Comparison of ENCODE assay signal across 8 cellular contexts in genomic region chr19:35693835-35694599, GRCh38. TPM values are rescaled to one million over a fixed set of nuclear protein-coding genes. Genes with fewer than 3 reads are reported as not detected.
DNase-seq lines count a peak whose midpoint lies in the region; ATAC-seq and TF ChIP-seq lines count a peak whose summit lies in the region.

No MANE protein-coding gene starts in this region.

- no peaks in the 10 kb centered on the region for H3K36me3 ChIP-seq in HCT116 (ENCODE audit: control insufficient read depth in 1 of 2, insufficient read depth in 2 of 2, low read length in 2 of 2)
- H3K36me3 ChIP-seq in gastroesophageal sphincter, result no peaks in the 10 kb centered on the region
- no peaks in the 10 kb centered on the region for H3K36me3 ChIP-seq in trophoblast cell (ENCODE audit: control insufficient read depth in 1 of 2, insufficient read depth in 2 of 2, low read length in 2 of 2)
- no peaks in the 10 kb centered on the region for H3K36me3 ChIP-seq in upper lobe of right lung

- no peak overlapping the region for H4K8ac ChIP-seq in trophoblast cell (ENCODE audit: low read depth, low read length)

- DNase-seq in ELR (ENCODE audit: low read depth) (peak; percentile 88), HCT116 (ENCODE audit: low read depth, low spot score) (peak; percentile 85), NAMALWA (ENCODE audit: low spot score) (peak; percentile 93), SIG-M5 treated with dmso at 0.1 percent for 504 hours (lab: John Stamatoyannopoulos, UW; ENCODE audit: unreplicated experiment) (peak; percentile 85), trophoblast cell (peak; percentile 91 to 95), upper lobe of right lung (peak; percentile 89)
- DNase-seq in activated T-helper 9 cell treated with anti-CD3 and anti-CD28 coated beads, Interleukin-2, amount 50 U/mL, for 16 hours (ENCODE audit: low read depth), result peak; percentile 81

- TF ChIP-seq EP300 in gastroesophageal sphincter (IDR thresholded peaks at IDR 0.05), result no peak

- H3K9me2 ChIP-seq in HCT116 (ENCODE audit: insufficient read depth), result no peaks in the 10 kb centered on the region

- H3K27me3 ChIP-seq in HCT116 (ENCODE audit: insufficient read depth, low read length), result no peaks in the 10 kb centered on the region
- no peaks in the 10 kb centered on the region for H3K27me3 ChIP-seq in gastroesophageal sphincter
- no peaks in the 10 kb centered on the region for H3K27me3 ChIP-seq in trophoblast cell (ENCODE audit: insufficient read depth, low read length)
- no peaks in the 10 kb centered on the region for H3K27me3 ChIP-seq in upper lobe of right lung

- H3K9ac ChIP-seq in HCT116 (ENCODE audit: low read length), result no peak overlapping the region
- H3K9ac ChIP-seq in trophoblast cell (ENCODE audit: low read length), result no peak overlapping the region

- H3K4me1 ChIP-seq in HCT116 (ENCODE audit: control insufficient read depth in 1 of 2, insufficient read depth in 2 of 2, low read length in 2 of 2), result peaks cover 5 to 9% of the 10 kb centered on the region in 2 experiments; a peak in 2 of 4 replicates
- H3K4me1 ChIP-seq in gastroesophageal sphincter, result no peaks in the 10 kb centered on the region
- peaks cover 4 to 5% of the 10 kb centered on the region in 2 experiments for H3K4me1 ChIP-seq in trophoblast cell (ENCODE audit: control insufficient read depth in 1 of 2, insufficient read depth in 2 of 2, low read length in 2 of 2)
- no peaks in the 10 kb centered on the region for H3K4me1 ChIP-seq in upper lobe of right lung

- BruUV-seq in HCT116 (replicated peaks; lab: Mats Ljungman, UMichigan), result no TSS peak

- TF ChIP-seq CTCF in HCT116 (IDR thresholded peaks at IDR 0.05 in 2 of 3, conservative IDR thresholded peaks at IDR 0.05 in 1 of 3; ENCODE audit: borderline replicate concordance in 1 of 3, insufficient read depth in 1 of 3, low read depth in 2 of 3, low read length in 2 of 3) (peak; percentile 98 to 99 (median 99)), gastroesophageal sphincter (IDR thresholded peaks at IDR 0.05) (peak in 3 of 4 experiments; percentile 93 to 96 (median 94)), upper lobe of right lung (IDR thresholded peaks at IDR 0.05) (peak; percentile 96)

- H3K4me3 ChIP-seq in HCT116 (replicated peaks in 1 of 2; ENCODE audit: low read depth in 1 of 2, low read length in 2 of 2), result no peak overlapping the region
- H3K4me3 ChIP-seq in gastroesophageal sphincter, result no peak overlapping the region
- no peak overlapping the region for H3K4me3 ChIP-seq in trophoblast cell (ENCODE audit: low read depth, low read length)
- no peak overlapping the region for H3K4me3 ChIP-seq in upper lobe of right lung

- H2AFZ ChIP-seq in HCT116 (ENCODE audit: low read depth, low read length, poor library complexity, severe bottlenecking) (no peak overlapping the region), trophoblast cell (ENCODE audit: insufficient read depth, low read length, poor library complexity) (no peak overlapping the region)

- H3K4me2 ChIP-seq in HCT116 (ENCODE audit: low read length) (0 out of 2 replicates have a peak overlapping the region, but pooled peaks have one; percentile 14), trophoblast cell (ENCODE audit: low read length) (no peak overlapping the region)

- POLR2A ChIA-PET in HCT116 (lab: Charles Lee), result no interaction called here

- peak; percentile 95 for TF ChIP-seq RAD21 in HCT116 (IDR thresholded peaks at IDR 0.05; ENCODE audit: low read depth)

- peak; percentile 99 for ATAC-seq in HCT116
- peak; percentile 99 for ATAC-seq in gastroesophageal sphincter
- peak; percentile 100 for ATAC-seq in upper lobe of right lung

- no peak overlapping the region for H3K23ac ChIP-seq in trophoblast cell (ENCODE audit: low read length)

- no peak overlapping the region for H3K4ac ChIP-seq in trophoblast cell (ENCODE audit: low read depth, low read length)

- no peak overlapping the region for H4K12ac ChIP-seq in trophoblast cell (ENCODE audit: low read depth, low read length)

- no peaks in the 10 kb centered on the region for H3K79me1 ChIP-seq in trophoblast cell (ENCODE audit: low read length)

- TF ChIP-seq POLR2A in HCT116 (IDR thresholded peaks at IDR 0.05; ENCODE audit: borderline replicate concordance, extremely low read depth, insufficient read depth, insufficient read length), result no peak
- TF ChIP-seq POLR2A in gastroesophageal sphincter (IDR thresholded peaks at IDR 0.05), result no peak

- no peak overlapping the region for H2BK120ac ChIP-seq in trophoblast cell (ENCODE audit: insufficient read depth, low read length, poor library complexity)

- H3K9me3 ChIP-seq in HCT116 (ENCODE audit: control insufficient read depth in 1 of 2, insufficient read depth in 1 of 2, low read depth in 1 of 2, low read length in 2 of 2), result no peaks in the 10 kb centered on the region
- no peaks in the 10 kb centered on the region for H3K9me3 ChIP-seq in gastroesophageal sphincter
- H3K9me3 ChIP-seq in trophoblast cell (ENCODE audit: insufficient read depth, low read depth, low read length), result no peaks in the 10 kb centered on the region
- no peaks in the 10 kb centered on the region for H3K9me3 ChIP-seq in upper lobe of right lung

- H3K79me2 ChIP-seq in HCT116 (ENCODE audit: insufficient read depth, low read length) (no peaks in the 10 kb centered on the region), trophoblast cell (ENCODE audit: control insufficient read depth, insufficient read depth, low read length, poor library complexity) (no peaks in the 10 kb centered on the region)

- RAD21 ChIA-PET in HCT116 (lab: Charles Lee; ENCODE audit: low non-redundant PET in 1 of 2, low total read pairs in 2 of 2, uncharacterized antibody in 2 of 2, unreplicated experiment in 2 of 2), result interaction anchor here in 1 of 2 experiments (0.8 kb wide), 1 partner anchor 126 kb away, joined by 5 read pairs; no protein-coding TSS in a partner anchor

- H2AK5ac ChIP-seq in trophoblast cell (ENCODE audit: low read length), result no peak overlapping the region

- 14 to 25% methylated on average over 4 to 7 of the region's 8 CpGs for WGBS in gastroesophageal sphincter (ENCODE audit: low coverage in 1 of 2), 2 donors
- no CpG with 5 or more reads among the region's 8 CpGs for WGBS in trophoblast cell (ENCODE audit: extremely low coverage, insufficient coverage, insufficient read length)

- no peak overlapping the region for H4K91ac ChIP-seq in trophoblast cell (ENCODE audit: low read depth, low read length)

- no peak overlapping the region for H2BK5ac ChIP-seq in trophoblast cell (ENCODE audit: low read depth, low read length, poor library complexity)

- no peaks in the 10 kb centered on the region for H4K20me1 ChIP-seq in HCT116 (ENCODE audit: insufficient read depth)

- H3K27ac ChIP-seq in HCT116 (ENCODE audit: low read depth, low read length) (no peak overlapping the region), gastroesophageal sphincter (no peak overlapping the region), trophoblast cell (ENCODE audit: low read depth, low read length) (no peak overlapping the region), upper lobe of right lung (no peak overlapping the region)

- CTCF ChIA-PET in HCT116 (lab: Charles Lee), result interaction anchor here (1.0 to 1.9 kb wide), 8 partner anchors 9 to 341 kb away, joined by 3 to 6 read pairs (median 4); no protein-coding TSS in a partner anchor

- H2BK12ac ChIP-seq in trophoblast cell (ENCODE audit: low read length), result no peak overlapping the region

- no peak overlapping the region for H3K14ac ChIP-seq in trophoblast cell (ENCODE audit: low read length)

- intact Hi-C loops in HCT116 (cut with micrococcal nuclease) (loop anchor here (1.0 to 5.0 kb wide), 3 partner anchors 22 to 237 kb away; no protein-coding TSS in a partner anchor), upper lobe of right lung (cut with DNase I) (no loop called here)

- no peak overlapping the region for H3K18ac ChIP-seq in trophoblast cell (ENCODE audit: low read length)

TF ChIP-seq in HCT116, 20 proteins besides CTCF, POLR2A, EP300 and RAD21:
- TF ChIP-seq POLR2AphosphoS5 (IDR thresholded peaks at IDR 0.05; ENCODE audit: low read depth, low read length) (peak; percentile 44; the same call in 1 of the 2 replicates), SP1 (IDR thresholded peaks at IDR 0.05; ENCODE audit: low read depth) (0 out of 2 replicates have a peak, but pooled peaks have one; percentile 26), TCF7L2 (IDR thresholded peaks at IDR 0.05; ENCODE audit: borderline replicate concordance, extremely low read depth, insufficient read depth, insufficient read length) (peak; percentile 19), ATF3 (IDR thresholded peaks at IDR 0.05) (no peak), YY1 (IDR thresholded peaks at IDR 0.05; ENCODE audit: extremely low read depth, insufficient replicate concordance, low read depth, low read length) (peak; percentile 58), FOSL1 (IDR thresholded peaks at IDR 0.05; ENCODE audit: low read depth) (no peak), CBX3 (IDR thresholded peaks at IDR 0.05; ENCODE audit: low read depth) (peak; percentile 12; the same call in 1 of the 2 replicates)
TF ChIP-seq in HCT116: peak in this region for 5.

RNA-seq across cellular contexts. Expression of gene ZBTB32, which starts 10.3 kb away (rescaled TPM):
- total RNA-seq in HCT116 (2021; ENCODE audit: unreplicated experiment) (not detected), gastroesophageal sphincter (under 1 TPM in 2 of 4 donors, not detected in 2; 0.31 TPM), upper lobe of right lung (0.23 TPM)
- polyA plus RNA-seq in HCT116 (2012), result 0.18 and 0.57 TPM in 2 replicates
- not detected in 2 replicates for polyA plus RNA-seq in trophoblast cell (2013)

RNA-seq across cellular contexts. Expression of gene KMT2B, which starts 23.8 kb away (rescaled TPM):
- total RNA-seq in HCT116 (2021; ENCODE audit: unreplicated experiment), result 29.9 TPM
- polyA plus RNA-seq in HCT116 (2012), result 33.4 and 34.0 TPM in 2 replicates
- total RNA-seq in gastroesophageal sphincter, result 10 to 100 TPM in 3 of 4 donors, 1 to 10 TPM in 1; 7.7 to 27.0 (median 17.5) TPM
- 18.4 and 20.0 TPM in 2 replicates for polyA plus RNA-seq in trophoblast cell (2013)
- total RNA-seq in upper lobe of right lung, result 36.6 TPM

RNA-seq across cellular contexts. Expression of gene UPK1A, which starts 27.7 kb away (rescaled TPM):
- 0.69 TPM for total RNA-seq in HCT116 (2021; ENCODE audit: unreplicated experiment)
- 3.7 and 4.0 TPM in 2 replicates for polyA plus RNA-seq in HCT116 (2012)
- not detected for total RNA-seq in gastroesophageal sphincter
- polyA plus RNA-seq in trophoblast cell (2013), result 0.16 and 0.17 TPM in 2 replicates
- not detected for total RNA-seq in upper lobe of right lung

RNA-seq across cellular contexts. Expression of gene COX6B1, which starts 45.9 kb away (rescaled TPM):
- total RNA-seq in HCT116 (2021; ENCODE audit: unreplicated experiment) (496 TPM), gastroesophageal sphincter (100 to 1,000 TPM; 403 to 607 (median 414) TPM), upper lobe of right lung (226 TPM)
- polyA plus RNA-seq in HCT116 (2012), result 640 and 749 TPM in 2 replicates
- 634 and 650 TPM in 2 replicates for polyA plus RNA-seq in trophoblast cell (2013)

RNA-seq across cellular contexts. Expression of gene IGFLR1, which starts 48.2 kb away (rescaled TPM):
- total RNA-seq in HCT116 (2021; ENCODE audit: unreplicated experiment) (8.3 TPM), gastroesophageal sphincter (10 to 100 TPM in 1 of 4 donors, 1 to 10 TPM in 3; 4.6 to 14.3 (median 6.7) TPM), upper lobe of right lung (16.9 TPM)
- polyA plus RNA-seq in HCT116 (2012), result 4.7 and 5.8 TPM in 2 replicates
- 4.2 and 5.3 TPM in 2 replicates for polyA plus RNA-seq in trophoblast cell (2013)
